Comparison of ENCODE assay signal across 15 cellular contexts in the genomic region with DNA sequence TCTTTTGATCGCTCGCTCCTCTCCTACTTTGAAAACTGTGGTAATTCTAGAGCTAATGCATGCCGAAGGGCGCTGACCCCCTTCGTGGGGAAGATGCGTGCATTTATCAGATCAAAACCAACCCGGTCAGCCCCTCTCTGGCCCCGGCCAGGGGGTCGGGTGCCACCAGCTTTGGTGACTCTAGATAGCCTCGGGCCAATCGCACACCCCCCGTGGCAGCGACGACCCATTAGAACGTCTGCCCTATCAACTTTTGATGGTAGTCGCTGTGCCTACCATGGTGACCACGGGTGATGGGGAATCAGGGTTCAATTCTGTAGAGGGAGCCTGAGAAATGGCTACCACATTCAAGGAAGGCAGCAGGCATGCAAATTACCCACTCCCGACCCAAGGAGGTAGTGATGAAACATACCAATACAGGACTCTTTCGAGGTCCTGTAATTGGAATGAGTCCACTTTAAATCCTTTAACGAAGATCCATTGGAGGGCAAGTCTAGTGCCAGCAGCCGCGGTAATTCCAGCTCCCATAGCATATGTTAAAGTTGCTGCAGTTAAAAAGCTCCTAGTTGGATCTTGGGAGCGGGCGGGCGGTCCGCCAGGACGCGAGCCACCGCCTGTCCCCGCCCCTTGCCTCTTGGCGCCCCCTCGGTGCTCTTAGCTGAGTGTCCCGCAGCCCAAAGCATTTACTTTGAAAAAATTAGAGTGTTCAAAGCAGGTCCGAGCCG.
"Had no signal": no experiment of that assay in that cellular context is flagged by ENCODE, and none has a peak within 500 bp of the region (broad histone marks: within the 10 kb centered on the region; RNA-seq: fewer than 3 reads in every experiment).

No MANE protein-coding gene starts in this region.

- H3K4me3 ChIP-seq: cardiac muscle cell, esophagus squamous epithelium, lung, ovary, thyroid gland had no signal

- H3K36me3 ChIP-seq: cardiac muscle cell, esophagus squamous epithelium, ovary, thyroid gland had no signal

- H3K27ac ChIP-seq: cardiac muscle cell, esophagus squamous epithelium, ovary, thyroid gland had no signal

- H3K4me1 ChIP-seq: esophagus squamous epithelium, thyroid gland had no signal

- ATAC-seq: activated CD8-positive, alpha-beta T cell treated with anti-CD3 and anti-CD28 coated beads for 36 hours; stimulated activated naive B cell treated with anti-CD40 and anti-IgM and Interleukin-4, amounts not matched to agents 10 μg/mL and 1 μg/mL and 100 μg/mL, for 72 hours; T-helper 17 cell had no signal

- DNase-seq: activated CD4-positive, alpha-beta T cell treated with anti-CD3 and anti-CD28 coated beads for 4 hours; activated CD8-positive, alpha-beta T cell treated with anti-CD3 and anti-CD28 coated beads for 36 hours; activated effector memory CD4-positive, alpha-beta T cell treated with Interleukin-2 at 50 U/mL for 16 hours; activated naive CD4-positive, alpha-beta T cell treated with anti-CD3 and anti-CD28 coated beads, Interleukin-2, amount 50 U/mL, for 16 hours; activated T-cell treated with anti-CD3 and anti-CD28 coated beads, Interleukin-2, amount 50 U/mL, for 4 hours; esophagus squamous epithelium; left cardiac atrium; ovary; stimulated activated CD4-positive, alpha-beta T cell treated with anti-CD3 and anti-CD28 coated beads, Interleukin-15, amount 100 ng/mL, for 24 hours; stimulated activated CD4-positive, alpha-beta T cell treated with anti-CD3 and anti-CD28 coated beads, Interleukin-4, amount 100 ng/mL, for 1 hour; stimulated activated naive B cell treated with anti-CD40 and anti-IgM and Interleukin-4, amounts not matched to agents 10 μg/mL and 1 μg/mL and 100 μg/mL, for 72 hours; T-helper 17 cell; thyroid gland had no signal

- H3K9me3 ChIP-seq: ovary, thyroid gland had no signal

- H3K27me3 ChIP-seq: cardiac muscle cell, esophagus squamous epithelium, ovary, thyroid gland had no signal
